ENCODE assay signal across 15 cellular contexts in genomic region chr3:42815826-42816225, GRCh38. TPM values are rescaled to one million over a fixed set of nuclear protein-coding genes. Genes with fewer than 3 reads are reported as not detected.
"Had no signal": no experiment of that assay in that cellular context is flagged by ENCODE, and none has a peak within 500 bp of the region (broad histone marks: within the 10 kb centered on the region; RNA-seq: fewer than 3 reads in every experiment).

No MANE protein-coding gene starts in this region.

- H3K27me3 ChIP-seq: left lung, right lobe of liver, vagina had no signal

- H3K4me3 ChIP-seq: left lung, prostate gland, right lobe of liver, vagina had no signal

- H3K36me3 ChIP-seq: left lung, prostate gland, right lobe of liver, vagina had no signal

- FAIRE-seq: islet of Langerhans had no signal

- DNase-seq: activated CD4-positive, alpha-beta T cell treated with anti-CD3 and anti-CD28 coated beads, Interleukin-2, amount 10 ng/mL, durations not matched to agents 7 days and 5 days; activated naive CD4-positive, alpha-beta T cell treated with anti-CD3 and anti-CD28 coated beads for 36 hours; activated T-cell treated with anti-CD3 and anti-CD28 coated beads for 4 hours; head of caudate nucleus; left lung; nephron progenitor cell; right lobe of liver; stimulated activated CD4-positive, alpha-beta T cell treated with anti-CD3 and anti-CD28 coated beads, Interleukin-2, amount 100 ng/mL, for 48 hours; stimulated activated CD8-positive, alpha-beta memory T cell treated with anti-CD3 and anti-CD28 coated beads, Interleukin-4, amount 100 ng/mL, for 48 hours; T-cell had no signal

RNA-seq across cellular contexts. Expression of gene CYP8B1, which starts 59.9 kb away (rescaled TPM):
- total RNA-seq: activated CD4-positive, alpha-beta T cell treated with anti-CD3 and anti-CD28 coated beads, Interleukin-2, amount 10 ng/mL, durations not matched to agents 7 days and 5 days; activated CD8-positive, alpha-beta memory T cell treated with anti-CD3 and anti-CD28 coated beads for 36 hours; activated naive CD4-positive, alpha-beta T cell treated with anti-CD3 and anti-CD28 coated beads for 36 hours; activated T-helper 17 cell treated with anti-CD3 and anti-CD28 coated beads, Interleukin-2, amount 50 U/mL, for 72 hours; left lung; prostate gland; vagina had no signal
